8 cellular contexts compared by ENCODE assay signal in genomic region chr16:84484579-84485254, GRCh38. TPM values are rescaled to one million over a fixed set of nuclear protein-coding genes. Genes with fewer than 3 reads are reported as not detected.
DNase-seq lines count a peak whose midpoint lies in the region; ATAC-seq and TF ChIP-seq lines count a peak whose summit lies in the region.

No MANE protein-coding gene starts in this region.

- peak; percentile 68 for TF ChIP-seq CTCF in upper lobe of right lung (IDR thresholded peaks at IDR 0.05)

- DNase-seq in activated CD4-positive, alpha-beta T cell treated with anti-CD3 and anti-CD28 coated beads for 48 hours = peak; percentile 42
- DNase-seq in activated CD4-positive, alpha-beta T cell treated with anti-CD3 and anti-CD28 coated beads, Interleukin-2, amount 50 U/mL, for 4 hours = no peak
- peak; percentile 57 for DNase-seq in NCI-H2227 (lab: John Stamatoyannopoulos, UW; ENCODE audit: unreplicated experiment)
- peak; percentile 80 for DNase-seq in cerebellar cortex (ENCODE audit: low spot score)
- DNase-seq in left lobe of liver (ENCODE audit: low spot score) = peak; percentile 71
- DNase-seq in upper lobe of right lung = peak; percentile 68
- DNase-seq in GF-D8 (lab: John Stamatoyannopoulos, UW) = no peak
- DNase-seq in stimulated activated CD4-positive, alpha-beta T cell treated with anti-CD3 and anti-CD28 coated beads, Interleukin-1b, Interleukin-23, amount 100 ng/mL, for 48 hours = no peak

- no peaks in the 10 kb centered on the region for H3K4me1 ChIP-seq in upper lobe of right lung

- ATAC-seq in left lobe of liver = peak; percentile 97
- peak; percentile 79 for ATAC-seq in upper lobe of right lung

- no peaks in the 10 kb centered on the region for H3K9me3 ChIP-seq in upper lobe of right lung

- intact Hi-C loops in upper lobe of right lung (cut with DNase I) = loop anchor here (10.0 kb wide), 1 partner anchor 210 kb away; no protein-coding TSS in a partner anchor

- no peak overlapping the region for H3K4me3 ChIP-seq in upper lobe of right lung

- H3K27me3 ChIP-seq in upper lobe of right lung = no peaks in the 10 kb centered on the region

- peaks cover 50% of the 10 kb centered on the region for H3K36me3 ChIP-seq in upper lobe of right lung

- no peak overlapping the region for H3K27ac ChIP-seq in upper lobe of right lung

RNA-seq across cellular contexts. Expression of gene MEAK7, which starts 19.7 kb away (rescaled TPM):
- total RNA-seq in left lobe of liver (2.9 TPM), upper lobe of right lung (10.8 TPM)

Comparison
In these comparisons a context has a peak if more than half of its experiments do, and no peak if none do; other contexts are left out.
1. DNase-seq: peak in activated CD4-positive, alpha-beta T cell treated with anti-CD3 and anti-CD28 coated beads for 48 hours (single experiment), NCI-H2227 (single experiment), cerebellar cortex (single experiment), left lobe of liver (single experiment) and upper lobe of right lung (single experiment); none in activated CD4-positive, alpha-beta T cell treated with anti-CD3 and anti-CD28 coated beads, Interleukin-2, amount 50 U/mL, for 4 hours (0 of 2), GF-D8 (single experiment) and stimulated activated CD4-positive, alpha-beta T cell treated with anti-CD3 and anti-CD28 coated beads, Interleukin-1b, Interleukin-23, amount 100 ng/mL, for 48 hours (single experiment).